Comparison of ENCODE assay signal across 17 cellular contexts in genomic region chr17:81731271-81731670, GRCh38. TPM values are rescaled to one million over a fixed set of nuclear protein-coding genes. Genes with fewer than 3 reads are reported as not detected.
DNase-seq lines count a peak whose midpoint lies in the region; ATAC-seq and TF ChIP-seq lines count a peak whose summit lies in the region.
"Had no signal": no experiment of that assay in that cellular context is flagged by ENCODE, and none has a peak within 500 bp of the region (broad histone marks: within the 10 kb centered on the region; RNA-seq: fewer than 3 reads in every experiment).

No MANE protein-coding gene starts in this region.

- H3K9me3 Mint-ChIP-seq in neural progenitor cell, result no peaks in the 10 kb centered on the region

- WGBS in heart right ventricle, 2 donors, result 50 to 57% methylated on average over 11 of the region's 11 CpGs

- H3K27ac ChIP-seq in BLaER1 treated with 17β-estradiol and CSF1 and Interleukin-3, amounts not matched to agents 10 nM and 100 nM, result peak overlapping the region in 10 of 11 experiments; percentile 21 to 81 (median 64); a peak in 18 of 22 replicates
- H3K27ac ChIP-seq in brain microvascular endothelial cell, result no peak overlapping the region
- no peak overlapping the region for H3K27ac ChIP-seq in neural progenitor cell
- H3K27ac ChIP-seq in heart right ventricle, result no peak overlapping the region
- H3K27ac ChIP-seq: coronary artery, psoas muscle, thoracic aorta had no signal

- no peaks in the 10 kb centered on the region for H3K79me2 ChIP-seq in neural progenitor cell (ENCODE audit: low read depth)

- no peaks in the 10 kb centered on the region for H3K36me3 Mint-ChIP-seq in neural progenitor cell
- H3K36me3 Mint-ChIP-seq: CD4-positive, CD25-positive, alpha-beta regulatory T cell had no signal

- no peak overlapping the region for H2AFZ ChIP-seq in neural progenitor cell (replicated peaks)

- peak overlapping the region in 7 of 10 experiments; percentile 8 to 50 (median 36); a peak in 8 of 20 replicates for H3K4me3 ChIP-seq in BLaER1 treated with 17β-estradiol and CSF1 and Interleukin-3, amounts not matched to agents 10 nM and 100 nM
- H3K4me3 ChIP-seq in brain microvascular endothelial cell (ENCODE audit: low read depth, low read length), result no peak overlapping the region
- no peak overlapping the region for H3K4me3 ChIP-seq in neural progenitor cell
- no peak overlapping the region for H3K4me3 ChIP-seq in heart right ventricle
- H3K4me3 ChIP-seq: coronary artery, psoas muscle, thoracic aorta had no signal

- DNase-seq in MV-4-11 (lab: John Stamatoyannopoulos, UW), result peak; percentile 92
- DNase-seq in brain microvascular endothelial cell, result peak; percentile 50
- no peak for DNase-seq in neural progenitor cell (ENCODE audit: low spot score)
- DNase-seq in NCI-H774 (lab: John Stamatoyannopoulos, UW), result no peak
- no peak for DNase-seq in heart right ventricle
- DNase-seq: activated CD4-positive, alpha-beta T cell treated with anti-CD3 and anti-CD28 coated beads for 48 hours; activated naive CD4-positive, alpha-beta T cell; CD4-positive, CD25-positive, alpha-beta regulatory T cell; KG1; NCI-H510A treated with DMSO at 0.1 percent for 48 hours; psoas muscle; SK-N-SH had no signal

- H3K36me3 ChIP-seq in BLaER1 treated with 17β-estradiol and CSF1 and Interleukin-3, amounts not matched to agents 10 nM and 100 nM, result no peaks in the 10 kb centered on the region
- no peaks in the 10 kb centered on the region for H3K36me3 ChIP-seq in brain microvascular endothelial cell (replicated peaks)
- no peaks in the 10 kb centered on the region for H3K36me3 ChIP-seq in neural progenitor cell
- H3K36me3 ChIP-seq in heart right ventricle, result no peaks in the 10 kb centered on the region
- H3K36me3 ChIP-seq: thoracic aorta had no signal

- peak overlapping the region in 10 of 11 experiments; percentile 39 to 72 (median 54); a peak in 19 of 22 replicates for H3K9ac ChIP-seq in BLaER1 treated with 17β-estradiol and CSF1 and Interleukin-3, amounts not matched to agents 10 nM and 100 nM
- H3K9ac ChIP-seq in neural progenitor cell, result no peak overlapping the region
- H3K9ac ChIP-seq: SK-N-SH had no signal

- no peaks in the 10 kb centered on the region; a peak in 2 of 22 replicates for H3K27me3 ChIP-seq in BLaER1 treated with 17β-estradiol and CSF1 and Interleukin-3, amounts not matched to agents 10 nM and 100 nM
- H3K27me3 ChIP-seq in brain microvascular endothelial cell (replicated peaks) (no peaks in the 10 kb centered on the region), neural progenitor cell (peaks cover 7% of the 10 kb centered on the region), heart right ventricle (peaks cover 0 to 37% (median 14%) of the 10 kb centered on the region in 7 donors)

- ATAC-seq in GM19455 (IDR thresholded peaks at IDR 0.05; ENCODE audit: unreplicated experiment) (no peak), GM21367 (IDR thresholded peaks at IDR 0.05; ENCODE audit: unreplicated experiment) (no peak), heart right ventricle (no peak)
- ATAC-seq: psoas muscle had no signal

- peaks cover 14% of the 10 kb centered on the region for H3F3A ChIP-seq in neural progenitor cell (ENCODE audit: low read depth)

- peak overlapping the region; percentile 66 for H3K27ac Mint-ChIP-seq in neural progenitor cell
- H3K27ac Mint-ChIP-seq: CD4-positive, CD25-positive, alpha-beta regulatory T cell had no signal

- H3K27me3 Mint-ChIP-seq in neural progenitor cell (ENCODE audit: insufficient read depth, low read depth), result peaks cover 6% of the 10 kb centered on the region

- H3K4me2 ChIP-seq in BLaER1 treated with 17β-estradiol and CSF1 and Interleukin-3, amounts not matched to agents 10 nM and 100 nM, result peak overlapping the region; percentile 77 to 100 (median 93)
- no peak overlapping the region for H3K4me2 ChIP-seq in neural progenitor cell
- H3K4me2 ChIP-seq: SK-N-SH had no signal

- H3K4me1 ChIP-seq in BLaER1 treated with 17β-estradiol and CSF1 and Interleukin-3, amounts not matched to agents 10 nM and 100 nM, result peaks cover 52 to 69% (median 64%) of the 10 kb centered on the region in 10 experiments
- H3K4me1 ChIP-seq in neural progenitor cell (peaks cover 8% of the 10 kb centered on the region), heart right ventricle (peaks cover 2 to 20% (median 10%) of the 10 kb centered on the region in 9 donors)

- no peak overlapping the region for H3K4me3 Mint-ChIP-seq in neural progenitor cell
- H3K4me3 Mint-ChIP-seq: CD4-positive, CD25-positive, alpha-beta regulatory T cell had no signal

- peaks cover 21% of the 10 kb centered on the region for H3K4me1 Mint-ChIP-seq in neural progenitor cell

- peaks cover 0 to 7% (median 0%) of the 10 kb centered on the region in 11 experiments; a peak in 6 of 22 replicates for H4K20me1 ChIP-seq in BLaER1 treated with 17β-estradiol and CSF1 and Interleukin-3, amounts not matched to agents 10 nM and 100 nM
- no peaks in the 10 kb centered on the region for H4K20me1 ChIP-seq in neural progenitor cell (ENCODE audit: low read depth)

- no peak for TF ChIP-seq CTCF in brain microvascular endothelial cell (IDR thresholded peaks at IDR 0.05; ENCODE audit: low read depth, low read length, missing control alignments)
- no peak for TF ChIP-seq CTCF in neural progenitor cell (IDR thresholded peaks at IDR 0.05)
- no peak for TF ChIP-seq CTCF in heart right ventricle (IDR thresholded peaks at IDR 0.05)

- intact Hi-C loops in heart right ventricle (cut with DNase I), result no loop called here

- in situ Hi-C loops in brain microvascular endothelial cell (cut with HindIII; ENCODE audit: low pct_ligation_motif_present, low sequenced_read_pairs), result no loop called here

- H3K9me3 ChIP-seq in BLaER1 treated with 17β-estradiol and CSF1 and Interleukin-3, amounts not matched to agents 10 nM and 100 nM (replicated peaks in 1 of 11), result no peaks in the 10 kb centered on the region
- H3K9me3 ChIP-seq in neural progenitor cell (ENCODE audit: low read depth) (no peaks in the 10 kb centered on the region), heart right ventricle (no peaks in the 10 kb centered on the region)
- H3K9me3 ChIP-seq: psoas muscle, SK-N-SH, thoracic aorta had no signal

RNA-seq across cellular contexts. Expression of gene SLC25A10, which starts 19.2 kb away (rescaled TPM):
- total RNA-seq in neural progenitor cell (ENCODE audit: low replicate concordance) (9.1 and 29.3 TPM in 2 replicates), heart right ventricle (10 to 100 TPM in 2 of 10 donors, 1 to 10 TPM in 8; 6.7 to 10.5 (median 9.1) TPM)
- polyA plus RNA-seq in heart right ventricle, result 10 to 100 TPM; 11.7 to 14.6 TPM

RNA-seq across cellular contexts. Expression of gene MRPL12, which starts 28.1 kb away (rescaled TPM):
- total RNA-seq in neural progenitor cell (ENCODE audit: low replicate concordance) (13.2 and 30.9 TPM in 2 replicates), heart right ventricle (100 to 1,000 TPM; 105 to 216 (median 134) TPM)
- polyA plus RNA-seq in heart right ventricle, result 100 to 1,000 TPM; 409 to 533 TPM

RNA-seq across cellular contexts. Expression of gene HGS, which starts 47.5 kb away (rescaled TPM):
- total RNA-seq in neural progenitor cell (ENCODE audit: low replicate concordance) (46.2 and 79.3 TPM in 2 replicates), heart right ventricle (10 to 100 TPM; 33.1 to 53.7 (median 37.8) TPM)
- polyA plus RNA-seq in heart right ventricle, result 100 to 1,000 TPM in 1 of 2 donors, 10 to 100 TPM in 1; 83.0 to 102 TPM

RNA-seq across cellular contexts. Expression of gene ARL16, which starts 47.7 kb away (rescaled TPM):
- total RNA-seq in neural progenitor cell (ENCODE audit: low replicate concordance), result 31.2 and 40.3 TPM in 2 replicates
- 10 to 100 TPM; 11.1 to 19.1 (median 15.7) TPM for total RNA-seq in heart right ventricle
- 10 to 100 TPM; 29.1 to 41.2 TPM for polyA plus RNA-seq in heart right ventricle

Comparison
In these comparisons a context has a peak if more than half of its experiments do, and no peak if none do; other contexts are left out.
1. H3K27ac ChIP-seq: peak in BLaER1 treated with 17β-estradiol and CSF1 and Interleukin-3, amounts not matched to agents 10 nM and 100 nM (10 of 11); none in brain microvascular endothelial cell (single experiment), neural progenitor cell (single experiment) and heart right ventricle (0 of 10).
2. H3K4me3 ChIP-seq: peak in BLaER1 treated with 17β-estradiol and CSF1 and Interleukin-3, amounts not matched to agents 10 nM and 100 nM (7 of 10); none in brain microvascular endothelial cell (single experiment), neural progenitor cell (single experiment) and heart right ventricle (0 of 10).
3. DNase-seq: peak in MV-4-11 (single experiment) and brain microvascular endothelial cell (single experiment); none in neural progenitor cell (single experiment), NCI-H774 (single experiment) and heart right ventricle (0 of 2).